Comparison of ENCODE assay signal across 9 cellular contexts in genomic region chr4:153257151-153257620, GRCh38. TPM values are rescaled to one million over a fixed set of nuclear protein-coding genes. Genes with fewer than 3 reads are reported as not detected.
DNase-seq lines count a peak whose midpoint lies in the region; ATAC-seq, FAIRE-seq and TF ChIP-seq lines count a peak whose summit lies in the region.
"Had no signal": no experiment of that assay in that cellular context is flagged by ENCODE, and none has a peak within 500 bp of the region (broad histone marks: within the 10 kb centered on the region; RNA-seq: fewer than 3 reads in every experiment).

No MANE protein-coding gene starts in this region.

- H3K27ac ChIP-seq in A549 = no peak overlapping the region
- H3K27ac ChIP-seq: thyroid gland had no signal

- H3K4me3 Mint-ChIP-seq in activated naive CD8-positive, alpha-beta T cell treated with anti-CD3 and anti-CD28 coated beads, Interleukin-2, amount 50 U/mL, for 24 hours = no peak overlapping the region

- no peak; a peak in 1 of 6 replicates for ATAC-seq in A549
- ATAC-seq in GM19043 (IDR thresholded peaks at IDR 0.05; ENCODE audit: low read depth, unreplicated experiment) = peak; percentile 52
- ATAC-seq in activated naive CD8-positive, alpha-beta T cell treated with anti-CD3 and anti-CD28 coated beads, Interleukin-2, amount 50 U/mL, for 24 hours = peak; percentile 67
- ATAC-seq in HG03280 (IDR thresholded peaks at IDR 0.05; ENCODE audit: unreplicated experiment) = no peak

- 54% methylated on average over 11 of the region's 11 CpGs for WGBS in A549 (ENCODE audit: missing lambda C conversion rate)

- TF ChIP-seq CTCF in A549 (IDR thresholded peaks at IDR 0.05) = no peak

- no peaks in the 10 kb centered on the region for H3K4me1 Mint-ChIP-seq in activated naive CD8-positive, alpha-beta T cell treated with anti-CD3 and anti-CD28 coated beads, Interleukin-2, amount 50 U/mL, for 24 hours

- peak overlapping the region; percentile 35; the same call in 2 of the 3 replicates for H3K4me2 ChIP-seq in A549

- DNase-seq in A549 (ENCODE audit: low read depth in 1 of 2, low spot score in 1 of 2) = no peak
- peak; percentile 52 for DNase-seq in NCI-H1105 treated with DMSO at 0.1 percent for 48 hours (lab: John Stamatoyannopoulos, UW)
- peak; percentile 27 for DNase-seq in activated naive CD8-positive, alpha-beta T cell treated with anti-CD3 and anti-CD28 coated beads, Interleukin-2, amount 50 U/mL, for 24 hours
- peak; percentile 18 to 34 for DNase-seq in stimulated activated CD4-positive, alpha-beta T cell treated with anti-CD3 and anti-CD28 coated beads, Interleukin-4, amount 100 ng/mL, for 48 hours (ENCODE audit: low read depth in 2 of 2)
- no peak for DNase-seq in SKM-1 treated with dmso at 0.1 percent for 144 hours (lab: John Stamatoyannopoulos, UW; ENCODE audit: unreplicated experiment)

- peaks cover 22% of the 10 kb centered on the region for H3K27me3 Mint-ChIP-seq in activated naive CD8-positive, alpha-beta T cell treated with anti-CD3 and anti-CD28 coated beads, Interleukin-2, amount 50 U/mL, for 24 hours

- CTCF ChIA-PET in A549 (lab: Yijun Ruan, JAX) = no interaction called here

- no peak for FAIRE-seq in A549 (lab: Jason Lieb, UNC)

- no peak overlapping the region for H3K4me3 ChIP-seq in A549
- H3K4me3 ChIP-seq in iPS-11a (ENCODE audit: low read depth, low read length) = peak overlapping the region; percentile 58
- H3K4me3 ChIP-seq: thyroid gland had no signal

- peaks cover 8% of the 10 kb centered on the region; the same call in 1 of the 3 replicates for H3K4me1 ChIP-seq in A549

- no peaks in the 10 kb centered on the region for H3K9me3 ChIP-seq in A549
- H3K9me3 ChIP-seq: thyroid gland had no signal

- no peak for TF ChIP-seq RAD21 in A549 (conservative IDR thresholded peaks at IDR 0.05 in 1 of 2, IDR thresholded peaks at IDR 0.05 in 1 of 2)

- POLR2A ChIA-PET in A549 (lab: Yijun Ruan, JAX) = no interaction called here

- peaks cover 6% of the 10 kb centered on the region for H3K9me3 Mint-ChIP-seq in activated naive CD8-positive, alpha-beta T cell treated with anti-CD3 and anti-CD28 coated beads, Interleukin-2, amount 50 U/mL, for 24 hours

- no peak overlapping the region for H3K27ac Mint-ChIP-seq in activated naive CD8-positive, alpha-beta T cell treated with anti-CD3 and anti-CD28 coated beads, Interleukin-2, amount 50 U/mL, for 24 hours

- no peak for TF ChIP-seq POLR2A in A549 (IDR thresholded peaks at IDR 0.05; ENCODE audit: low read length)

- H3K36me3 Mint-ChIP-seq in activated naive CD8-positive, alpha-beta T cell treated with anti-CD3 and anti-CD28 coated beads, Interleukin-2, amount 50 U/mL, for 24 hours (ENCODE audit: low read depth) = no peaks in the 10 kb centered on the region

- no peak for TF ChIP-seq EP300 in A549 (IDR thresholded peaks at IDR 0.05)

TF ChIP-seq in A549, 52 proteins besides CTCF, POLR2A, EP300 and RAD21:
- TF ChIP-seq ZSCAN20 (CRISPR knock-in tag; IDR thresholded peaks at IDR 0.05) (no peak), NR3C1 (IDR thresholded peaks at IDR 0.05) (no peak), MAFK (IDR thresholded peaks at IDR 0.05; ENCODE audit: partially characterized antibody) (no peak), ZC3H11A (IDR thresholded peaks at IDR 0.05) (no peak), KDM1A (IDR thresholded peaks at IDR 0.05; ENCODE audit: low read depth) (no peak), RCOR1 (IDR thresholded peaks at IDR 0.05; ENCODE audit: low read depth, low read length) (no peak), HES2 (IDR thresholded peaks at IDR 0.05) (no peak), TP53 (CRISPR knock-in tag; IDR thresholded peaks at IDR 0.05) (no peak), HEYL (CRISPR knock-in tag; IDR thresholded peaks at IDR 0.05) (no peak), FOSB (CRISPR knock-in tag; IDR thresholded peaks at IDR 0.05) (no peak), CHD2 (IDR thresholded peaks at IDR 0.05; ENCODE audit: low read length, partially characterized antibody) (no peak), ELK1 (IDR thresholded peaks at IDR 0.05; ENCODE audit: low read depth, low read length) (no peak), NPAS2 (CRISPR knock-in tag; IDR thresholded peaks at IDR 0.05; ENCODE audit: borderline replicate concordance) (no peak), HMGXB4 (CRISPR knock-in tag; IDR thresholded peaks at IDR 0.05; ENCODE audit: borderline replicate concordance) (no peak), HOXB13 (CRISPR knock-in tag; IDR thresholded peaks at IDR 0.05; ENCODE audit: low read depth) (no peak), CBX8 (IDR thresholded peaks at IDR 0.05) (no peak)

RNA-seq across cellular contexts. Expression of gene TRIM2, which starts 52.9 kb away (rescaled TPM):
- polyA plus RNA-seq in A549 (2011; rRNA removed) = 0.92 and 1.0 TPM in 2 replicates
- polyA plus RNA-seq in A549 (2012; cell fraction: cytosol; rRNA removed) = 0.14 and 0.29 TPM in 2 replicates
- 0.32 and 0.44 TPM in 2 replicates for polyA plus RNA-seq in A549 (2012; cell fraction: nucleus; rRNA removed)
- polyA plus RNA-seq in A549 (2017; fragmentation: RNase III; extraction: RNeasy Plus Mini Kit Qiagen cat#74134 plus additional on column Dnase treatment) = 1.0 to 1.4 TPM (median 1.2 TPM) in 3 replicates
- 5.2 and 6.1 TPM in 2 replicates for polyA minus RNA-seq in A549 (2011; rRNA and poly(A)+ RNA removed)

Comparison
In these comparisons a context has a peak if more than half of its experiments do, and no peak if none do; other contexts are left out.
1. ATAC-seq: peak in GM19043 (single experiment) and activated naive CD8-positive, alpha-beta T cell treated with anti-CD3 and anti-CD28 coated beads, Interleukin-2, amount 50 U/mL, for 24 hours (single experiment); none in A549 (0 of 2) and HG03280 (single experiment).
2. DNase-seq: peak in NCI-H1105 treated with DMSO at 0.1 percent for 48 hours (single experiment), activated naive CD8-positive, alpha-beta T cell treated with anti-CD3 and anti-CD28 coated beads, Interleukin-2, amount 50 U/mL, for 24 hours (single experiment) and stimulated activated CD4-positive, alpha-beta T cell treated with anti-CD3 and anti-CD28 coated beads, Interleukin-4, amount 100 ng/mL, for 48 hours (2 of 2); none in A549 (0 of 2) and SKM-1 treated with dmso at 0.1 percent for 144 hours (single experiment).